Comparison of ENCODE assay signal across 18 cellular contexts in genomic region chr14:96105921-96106441, GRCh38.
DNase-seq lines count a peak whose midpoint lies in the region; ATAC-seq and TF ChIP-seq lines count a peak whose summit lies in the region.
"Had no signal": no experiment of that assay in that cellular context is flagged by ENCODE, and none has a peak within 500 bp of the region (broad histone marks: within the 10 kb centered on the region; RNA-seq: fewer than 3 reads in every experiment).

No MANE protein-coding gene starts in this region.

- H3K4me3 ChIP-seq in mammary epithelial cell (replicated peaks in 1 of 3; ENCODE audit: insufficient read depth in 1 of 3, low read depth in 2 of 3, low read length in 3 of 3) (no peak overlapping the region), lower leg skin (ENCODE audit: low read depth, poor library complexity, severe bottlenecking) (no peak overlapping the region), suprapubic skin (no peak overlapping the region)
- H3K4me3 ChIP-seq: skin epidermis, tibial artery had no signal

- H3K27ac ChIP-seq in mammary epithelial cell (ENCODE audit: insufficient read depth, low read depth, low read length) (no peak overlapping the region), suprapubic skin (peak overlapping the region; percentile 79)
- H3K27ac ChIP-seq: tibial artery had no signal

- H3K27ac Mint-ChIP-seq in natural killer cell treated with Interleukin-12 subunit alpha and Interleukin-12 subunit beta and Interleukin-15 and Interleukin-18, amount 100 ng/mL, for 72 hours = no peak overlapping the region
- H3K27ac Mint-ChIP-seq: natural killer cell had no signal

- peaks cover 21% of the 10 kb centered on the region for H3K4me1 ChIP-seq in mammary epithelial cell (ENCODE audit: insufficient read depth, low read length)
- H3K4me1 ChIP-seq in suprapubic skin = peaks cover 24% of the 10 kb centered on the region
- H3K4me1 ChIP-seq: tibial artery had no signal

- 23% methylated on average over 9 of the region's 15 CpGs for WGBS in mammary epithelial cell (ENCODE audit: low coverage, missing lambda C conversion rate)
- 38 to 46% methylated on average over 15 of the region's 15 CpGs for WGBS in lower leg skin, 2 donors
- WGBS in suprapubic skin = 54% methylated on average over 15 of the region's 15 CpGs

- in situ Hi-C loops in mammary epithelial cell (cut with MboI; ENCODE audit: low sequenced_read_pairs in 2 of 2) = loop anchor here (25.0 kb wide), 1 partner anchor 306 kb away; no protein-coding TSS in a partner anchor

- TF ChIP-seq CTCF in mammary epithelial cell (conservative IDR thresholded peaks at IDR 0.05 in 1 of 2, IDR thresholded peaks at IDR 0.05 in 1 of 2; ENCODE audit: extremely low read depth in 1 of 2, insufficient read depth in 1 of 2, low read depth in 1 of 2, low read length in 2 of 2) (no peak), lower leg skin (IDR thresholded peaks at IDR 0.05) (no peak), suprapubic skin (IDR thresholded peaks at IDR 0.05) (no peak)

- peaks cover 3 to 9% of the 10 kb centered on the region in 2 donors for H3K27me3 Mint-ChIP-seq in natural killer cell treated with Interleukin-12 subunit alpha and Interleukin-12 subunit beta and Interleukin-15 and Interleukin-18, amount 100 ng/mL, for 72 hours
- H3K27me3 Mint-ChIP-seq: activated CD4-positive, alpha-beta memory T cell treated with anti-CD3 and anti-CD28 coated beads for 36 hours had no signal

- no peak overlapping the region for H3K4me2 ChIP-seq in mammary epithelial cell (ENCODE audit: insufficient read depth, low read depth, low read length)

- no peaks in the 10 kb centered on the region for H3K36me3 ChIP-seq in mammary epithelial cell (ENCODE audit: insufficient read depth, low read length)
- H3K36me3 ChIP-seq in suprapubic skin = no peaks in the 10 kb centered on the region
- H3K36me3 ChIP-seq: tibial artery had no signal

- peak; percentile 47 for DNase-seq in DMS153 (lab: John Stamatoyannopoulos, UW)
- no peak for DNase-seq in DMS153 treated with DMSO at 0.1 percent for 48 hours (lab: John Stamatoyannopoulos, UW; ENCODE audit: unreplicated experiment)
- peak; percentile 85 for DNase-seq in mammary epithelial cell
- DNase-seq in lower leg skin (ENCODE audit: low spot score in 2 of 2) = peak; percentile 85 to 92
- DNase-seq in suprapubic skin (ENCODE audit: low spot score in 2 of 2) = peak; percentile 86 to 90
- DNase-seq in NCI-H128 (lab: John Stamatoyannopoulos, UW; ENCODE audit: unreplicated experiment) = no peak
- no peak for DNase-seq in natural killer cell treated with Interleukin-12 subunit alpha and Interleukin-12 subunit beta and Interleukin-15 and Interleukin-18, amount 100 ng/mL, for 72 hours (ENCODE audit: low spot score)
- DNase-seq: activated CD4-positive, alpha-beta memory T cell treated with anti-CD3 and anti-CD28 coated beads for 36 hours; activated naive CD4-positive, alpha-beta T cell treated with Interleukin-2 at 50 U/mL for 16 hours; cerebellar nuclear complex; COR-L47; erythroblast; Karpas-422; natural killer cell; T-helper 9 cell had no signal

- H3K27me3 ChIP-seq in mammary epithelial cell (ENCODE audit: insufficient read depth, low read length) = no peaks in the 10 kb centered on the region
- no peaks in the 10 kb centered on the region for H3K27me3 ChIP-seq in suprapubic skin

- ATAC-seq in natural killer cell treated with Interleukin-12 subunit alpha and Interleukin-12 subunit beta and Interleukin-15 and Interleukin-18, amount 100 ng/mL, for 72 hours = no peak
- ATAC-seq in HG03139 (IDR thresholded peaks at IDR 0.05; ENCODE audit: unreplicated experiment) = no peak
- ATAC-seq: natural killer cell had no signal

- intact Hi-C loops in mammary epithelial cell (cut with micrococcal nuclease) = no loop called here
- intact Hi-C loops in lower leg skin (cut with DNase I; ENCODE audit: low total_unique reads) = no loop called here

- CTCF ChIA-PET in mammary epithelial cell (lab: Charles Lee; ENCODE audit: low non-redundant PET) = no interaction called here

- H3K36me3 Mint-ChIP-seq in natural killer cell treated with Interleukin-12 subunit alpha and Interleukin-12 subunit beta and Interleukin-15 and Interleukin-18, amount 100 ng/mL, for 72 hours = no peaks in the 10 kb centered on the region
- H3K36me3 Mint-ChIP-seq: activated CD4-positive, alpha-beta memory T cell treated with anti-CD3 and anti-CD28 coated beads for 36 hours; natural killer cell had no signal

- H3K79me2 ChIP-seq in mammary epithelial cell (ENCODE audit: insufficient read depth, low read length) = no peaks in the 10 kb centered on the region

- H3K9me3 ChIP-seq in mammary epithelial cell (replicated peaks; ENCODE audit: insufficient read depth, low read length) = no peaks in the 10 kb centered on the region
- H3K9me3 ChIP-seq in suprapubic skin = no peaks in the 10 kb centered on the region
- H3K9me3 ChIP-seq: tibial artery had no signal

- TF ChIP-seq EP300 in suprapubic skin (IDR thresholded peaks at IDR 0.05) = no peak

- no TSS peak for BruUV-seq in mammary epithelial cell (replicated peaks; lab: Mats Ljungman, UMichigan)

- no peak overlapping the region for H3K4me3 Mint-ChIP-seq in natural killer cell treated with Interleukin-12 subunit alpha and Interleukin-12 subunit beta and Interleukin-15 and Interleukin-18, amount 100 ng/mL, for 72 hours
- H3K4me3 Mint-ChIP-seq: activated CD4-positive, alpha-beta memory T cell treated with anti-CD3 and anti-CD28 coated beads for 36 hours; natural killer cell had no signal

- TF ChIP-seq POLR2A in lower leg skin (IDR thresholded peaks at IDR 0.05) (no peak), suprapubic skin (IDR thresholded peaks at IDR 0.05) (no peak)

- H3K9ac ChIP-seq in mammary epithelial cell (ENCODE audit: insufficient read depth, low read length) = no peak overlapping the region

- H4K20me1 ChIP-seq in mammary epithelial cell (ENCODE audit: insufficient read depth, low read length) = no peaks in the 10 kb centered on the region

- no peaks in the 10 kb centered on the region for H3K9me3 Mint-ChIP-seq in natural killer cell treated with Interleukin-12 subunit alpha and Interleukin-12 subunit beta and Interleukin-15 and Interleukin-18, amount 100 ng/mL, for 72 hours
- H3K9me3 Mint-ChIP-seq: activated CD4-positive, alpha-beta memory T cell treated with anti-CD3 and anti-CD28 coated beads for 36 hours; natural killer cell had no signal

- H3K4me1 Mint-ChIP-seq in natural killer cell treated with Interleukin-12 subunit alpha and Interleukin-12 subunit beta and Interleukin-15 and Interleukin-18, amount 100 ng/mL, for 72 hours (ENCODE audit: low read depth in 2 of 2) = no peaks in the 10 kb centered on the region
- H3K4me1 Mint-ChIP-seq: natural killer cell had no signal

- H2AFZ ChIP-seq in mammary epithelial cell (ENCODE audit: low read depth, low read length) = no peak overlapping the region

- dilution Hi-C loops in mammary epithelial cell (cut with HindIII; ENCODE audit: low sequenced_read_pairs) = loop anchor here (25.0 kb wide), 1 partner anchor 156 kb away; the partner anchor contains the start of gene BDKRB1

Comparison
In these comparisons a context has a peak if more than half of its experiments do, and no peak if none do; other contexts are left out.
1. DNase-seq: peak in DMS153 (single experiment), mammary epithelial cell (single experiment), lower leg skin (2 of 2) and suprapubic skin (2 of 2); none in DMS153 treated with DMSO at 0.1 percent for 48 hours (single experiment), NCI-H128 (single experiment) and natural killer cell treated with Interleukin-12 subunit alpha and Interleukin-12 subunit beta and Interleukin-15 and Interleukin-18, amount 100 ng/mL, for 72 hours (single experiment).